Comparison of ENCODE assay signal across 15 cellular contexts in the genomic region with DNA sequence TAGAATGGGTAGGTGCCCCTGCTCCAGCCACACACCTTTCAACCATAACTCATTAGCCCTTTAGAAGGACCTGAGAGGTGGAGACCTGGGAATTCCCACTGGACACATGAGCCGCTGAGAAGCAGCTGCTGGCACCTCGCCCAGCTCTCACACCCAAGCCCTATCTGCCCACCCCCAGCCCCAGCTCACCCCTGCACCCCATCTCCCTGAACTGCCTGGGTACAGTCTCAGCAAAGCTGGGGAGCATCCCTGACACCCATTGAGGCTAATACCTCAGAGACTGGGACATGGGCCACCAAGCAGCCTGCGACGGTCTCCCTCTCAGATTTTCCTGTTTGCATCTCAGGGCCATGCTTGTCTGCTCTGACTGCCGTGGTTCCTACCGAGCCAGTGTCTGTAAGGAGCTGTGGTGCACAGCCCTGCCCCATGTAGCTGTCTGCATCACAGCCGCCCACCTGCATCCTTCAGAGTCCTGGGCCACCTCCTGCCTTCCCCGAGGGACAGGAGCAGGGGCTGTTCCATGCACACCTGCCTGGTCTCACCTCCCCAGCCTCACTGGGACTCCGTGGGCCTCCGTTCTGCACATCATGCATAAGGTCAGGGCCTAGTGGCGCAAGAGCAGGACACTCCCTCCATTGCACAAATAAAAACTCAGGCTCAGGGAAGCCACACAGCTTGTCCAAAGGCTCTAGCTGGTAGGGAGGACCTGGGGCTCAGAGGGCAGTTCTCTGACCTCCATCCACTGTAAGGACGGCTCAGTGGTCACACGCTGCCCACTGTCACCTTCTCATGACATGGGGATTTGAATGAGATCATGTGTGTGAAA.
A peak's percentile ranks its signal among the peaks of the same experiment; 100 is the strongest.
DNase-seq lines count a peak whose midpoint lies in the region; ATAC-seq and TF ChIP-seq lines count a peak whose summit lies in the region.
"Had no signal": no experiment of that assay in that cellular context is flagged by ENCODE, and none has a peak within 500 bp of the region (broad histone marks: within the 10 kb centered on the region; RNA-seq: fewer than 3 reads in every experiment).

No MANE protein-coding gene starts in this region.

- H3K27me3 ChIP-seq in BLaER1, result no peaks in the 10 kb centered on the region

- peak; percentile 44 for DNase-seq in COLO668 (lab: John Stamatoyannopoulos, UW; ENCODE audit: unreplicated experiment)
- no peak for DNase-seq in omental fat pad (ENCODE audit: low spot score)
- DNase-seq in H4 (ENCODE audit: low spot score), result no peak
- DNase-seq in stimulated activated CD4-positive, alpha-beta T cell treated with anti-CD3 and anti-CD28 coated beads, Interleukin-12 subunit alpha, Interleukin-12 subunit beta, amount 100 ng/mL, for 4 hours, result no peak
- DNase-seq: CD4-positive, alpha-beta memory T cell; GM23248; NCI-H1105; NCI-H1694 treated with DMSO at 0.1 percent for 48 hours; NCI-H345; NCI-H69; PC-3 had no signal

- no peaks in the 10 kb centered on the region for H3K36me3 ChIP-seq in BLaER1

- H3K9me3 ChIP-seq in BLaER1, result no peaks in the 10 kb centered on the region

- peaks cover 85% of the 10 kb centered on the region for H3K4me1 ChIP-seq in BLaER1

- no peak for TF ChIP-seq CTCF in omental fat pad (IDR thresholded peaks at IDR 0.05)

- peak; percentile 17 for ATAC-seq in esophagus mucosa
- peak; percentile 13 for ATAC-seq in omental fat pad (ENCODE audit: low FRiP score)
- ATAC-seq in GM19351 (IDR thresholded peaks at IDR 0.05; ENCODE audit: unreplicated experiment), result no peak
- ATAC-seq: PC-3 had no signal

- H3K27ac ChIP-seq in BLaER1, result no peak overlapping the region
- H3K27ac ChIP-seq: GM23248, KMS-11 had no signal

- H3K9ac ChIP-seq in BLaER1, result no peak overlapping the region
- H3K9ac ChIP-seq: GM23248, KMS-11 had no signal

- H4K20me1 ChIP-seq in BLaER1, result no peaks in the 10 kb centered on the region

- H3K4me2 ChIP-seq in BLaER1, result peak overlapping the region; percentile 56
- H3K4me2 ChIP-seq: KMS-11 had no signal

- H3K4me3 ChIP-seq in BLaER1, result no peak overlapping the region
- H3K4me3 ChIP-seq: GM23248 had no signal
